20 cellular contexts compared by ENCODE assay signal in genomic region chr18:40004246-40004645, GRCh38.
DNase-seq lines count a peak whose midpoint lies in the region; FAIRE-seq lines count a peak whose summit lies in the region.
"Had no signal": no experiment of that assay in that cellular context is flagged by ENCODE, and none has a peak within 500 bp of the region (broad histone marks: within the 10 kb centered on the region; RNA-seq: fewer than 3 reads in every experiment).

No MANE protein-coding gene starts in this region.

- no peak overlapping the region for H3K4me3 ChIP-seq in Jurkat, Clone E6-1 (ENCODE audit: low read length)
- H3K4me3 ChIP-seq: BLaER1 treated with 17β-estradiol and CSF1 and Interleukin-3, amounts not matched to agents 10 nM and 100 nM; Peyer's patch had no signal

- peak; percentile 46 for DNase-seq in NCI-H146 (lab: John Stamatoyannopoulos, UW)
- no peak for DNase-seq in NCI-H146 treated with DMSO at 0.1 percent for 48 hours (lab: John Stamatoyannopoulos, UW; ENCODE audit: unreplicated experiment)
- DNase-seq in Jurkat, Clone E6-1 (ENCODE audit: low read depth, low spot score) = peak; percentile 5
- DNase-seq in NCI-H446 treated with DMSO at 0.1 percent for 48 hours (lab: John Stamatoyannopoulos, UW) = peak; percentile 45
- no peak for DNase-seq in GF-D8 (lab: John Stamatoyannopoulos, UW)
- DNase-seq in UCSD-AML1 (lab: John Stamatoyannopoulos, UW; ENCODE audit: unreplicated experiment) = no peak
- DNase-seq in activated naive CD4-positive, alpha-beta T cell treated with Interleukin-2 at 50 U/mL for 16 hours = no peak
- DNase-seq: 8988T; Calu3; CD8-positive, alpha-beta memory T cell; DND-41; NCI-H1092 treated with DMSO at 0.1 percent for 48 hours; NCI-H187; NCI-H774; Peyer's patch; T-cell had no signal

- peak; percentile 83 for FAIRE-seq in islet of Langerhans (lab: Jason Lieb, UNC)
- FAIRE-seq: GM12892, H1 had no signal

Comparison
In these comparisons a context has a peak if more than half of its experiments do, and no peak if none do; other contexts are left out.
1. DNase-seq: peak in NCI-H146 (single experiment), Jurkat, Clone E6-1 (single experiment) and NCI-H446 treated with DMSO at 0.1 percent for 48 hours (single experiment); none in NCI-H146 treated with DMSO at 0.1 percent for 48 hours (single experiment), GF-D8 (single experiment), UCSD-AML1 (single experiment) and activated naive CD4-positive, alpha-beta T cell treated with Interleukin-2 at 50 U/mL for 16 hours (single experiment).